ENCODE assay signal across 11 cellular contexts in genomic region chr2:132668189-132668833, GRCh38. TPM values are rescaled to one million over a fixed set of nuclear protein-coding genes. Genes with fewer than 3 reads are reported as not detected.
A peak's percentile ranks its signal among the peaks of the same experiment; 100 is the strongest.
DNase-seq lines count a peak whose midpoint lies in the region; ATAC-seq, FAIRE-seq and TF ChIP-seq lines count a peak whose summit lies in the region.
"Had no signal": no experiment of that assay in that cellular context is flagged by ENCODE, and none has a peak within 500 bp of the region (broad histone marks: within the 10 kb centered on the region; RNA-seq: fewer than 3 reads in every experiment).

No MANE protein-coding gene starts in this region.

- peak overlapping the region; percentile 10 for H3K27ac Mint-ChIP-seq in Calu3 (ENCODE audit: unreplicated experiment)

- no peak overlapping the region for H3K23ac ChIP-seq in mesendoderm (ENCODE audit: low read length)

- peaks cover 11% of the 10 kb centered on the region for H3K4me1 ChIP-seq in mesendoderm (ENCODE audit: control insufficient read depth, low read depth, low read length)

- DNase-seq in Calu3 = peak; percentile 74
- peak; percentile 59 for DNase-seq in NCI-H1105 (lab: John Stamatoyannopoulos, UW)
- no peak for DNase-seq in bronchial epithelial cell (ENCODE audit: low read depth)
- peak; percentile 70 for DNase-seq in mesendoderm
- no peak for DNase-seq in MV-4-11 (lab: John Stamatoyannopoulos, UW)
- DNase-seq in stimulated activated CD4-positive, alpha-beta T cell treated with anti-CD3 and anti-CD28 coated beads, Interleukin-2, amount 100 ng/mL, for 48 hours = no peak
- no peak for DNase-seq in 8988T
- DNase-seq: cortex of kidney, GF-D8 had no signal

- H3K36me3 Mint-ChIP-seq in Calu3 (ENCODE audit: insufficient read depth, unreplicated experiment) = peaks cover 38% of the 10 kb centered on the region

- no TSS peak for BruUV-seq in Calu3 (replicated peaks; lab: Mats Ljungman, UMichigan)

- H3K56ac ChIP-seq in mesendoderm (ENCODE audit: low read length) = peak overlapping the region; percentile 74

- peaks cover 7% of the 10 kb centered on the region for H3K4me1 Mint-ChIP-seq in Calu3 (ENCODE audit: low read depth, unreplicated experiment)

- intact Hi-C loops in Calu3 (cut with micrococcal nuclease; ENCODE audit: unreplicated experiment) = loop anchor here (5.0 kb wide), 2 partner anchors 121 to 401 kb away; no protein-coding TSS in a partner anchor

- H3K36me3 ChIP-seq in bronchial epithelial cell (ENCODE audit: control insufficient read depth, insufficient read depth, low read length) = no peaks in the 10 kb centered on the region
- H3K36me3 ChIP-seq in mesendoderm (ENCODE audit: control insufficient read depth, insufficient read depth, low read length) = no peaks in the 10 kb centered on the region

- H3K9me3 Mint-ChIP-seq in Calu3 (ENCODE audit: low read depth, unreplicated experiment) = no peaks in the 10 kb centered on the region

- no peak overlapping the region for H2BK120ac ChIP-seq in mesendoderm (ENCODE audit: low read depth, low read length)

- H3K4me3 ChIP-seq in bronchial epithelial cell (ENCODE audit: low read depth, low read length) = no peak overlapping the region
- H3K4me3 ChIP-seq in mesendoderm (ENCODE audit: low read length) = no peak overlapping the region

- no peaks in the 10 kb centered on the region for H3K79me1 ChIP-seq in mesendoderm (ENCODE audit: low read length)

- no peak overlapping the region for H3K27ac ChIP-seq in mesendoderm (ENCODE audit: low read depth, low read length)

- no peak overlapping the region for H4K8ac ChIP-seq in mesendoderm (ENCODE audit: low read depth, low read length)

- no peak for ATAC-seq in HG02884 (IDR thresholded peaks at IDR 0.05; ENCODE audit: unreplicated experiment)

- CTCF ChIA-PET in Calu3 (lab: Charles Lee) = interaction anchor here (1.1 to 1.2 kb wide), 4 partner anchors 316 to 503 kb away, joined by 3 to 5 read pairs (median 4); no protein-coding TSS in a partner anchor

- TF ChIP-seq CTCF in Calu3 (IDR thresholded peaks at IDR 0.05; ENCODE audit: unreplicated experiment) = peak; percentile 51
- peak; percentile 24 for TF ChIP-seq CTCF in bronchial epithelial cell (IDR thresholded peaks at IDR 0.05; ENCODE audit: insufficient read depth, low read length, severe bottlenecking)

- H3K27me3 Mint-ChIP-seq in Calu3 (ENCODE audit: unreplicated experiment) = no peaks in the 10 kb centered on the region

- peak overlapping the region; percentile 19 for H3K18ac ChIP-seq in mesendoderm (ENCODE audit: low read length)

- peak overlapping the region; percentile 90 for H3K4me2 ChIP-seq in mesendoderm (ENCODE audit: low read length)

- H3K4ac ChIP-seq in mesendoderm (ENCODE audit: low read depth, low read length) = no peak overlapping the region

- no peak overlapping the region for H4K5ac ChIP-seq in mesendoderm (ENCODE audit: low read length)

- H3K9ac ChIP-seq in mesendoderm (ENCODE audit: low read length) = peak overlapping the region; percentile 29

- no peak for FAIRE-seq in bronchial epithelial cell (lab: Jason Lieb, UNC)

- no peak overlapping the region for H2BK5ac ChIP-seq in mesendoderm (ENCODE audit: low read length)

- H2BK15ac ChIP-seq in mesendoderm (replicated peaks; ENCODE audit: low read depth) = no peak overlapping the region

- no peaks in the 10 kb centered on the region for H3K79me2 ChIP-seq in mesendoderm (ENCODE audit: control insufficient read depth, insufficient read depth, low read length)

- WGBS in mesendoderm (ENCODE audit: extremely low coverage, insufficient coverage, low lambda C conversion rate) = no CpG with 5 or more reads among the region's 25 CpGs

- no peak overlapping the region for H2AK5ac ChIP-seq in mesendoderm (ENCODE audit: low read length)

- H3K27me3 ChIP-seq in bronchial epithelial cell (ENCODE audit: control insufficient read depth, insufficient read depth, low read length) (peaks cover 22% of the 10 kb centered on the region), mesendoderm (ENCODE audit: insufficient read depth, low read length, poor library complexity) (no peaks in the 10 kb centered on the region)

- peak overlapping the region; percentile 85 for H3K4me3 Mint-ChIP-seq in Calu3 (ENCODE audit: low read depth, unreplicated experiment)

RNA-seq across cellular contexts. Expression of gene LYPD1, which starts 1.7 kb away (rescaled TPM):
- total RNA-seq in Calu3 (2022) (15.8 and 34.3 TPM in 2 replicates), bronchial epithelial cell (under 0.01 TPM in 1 of 2 replicates, not detected in the other)
- polyA plus RNA-seq in mesendoderm (2013, experiment 1 of 2) = 19.4 TPM
- polyA plus RNA-seq in mesendoderm (2013, experiment 2 of 2) = 20.3 TPM
- total RNA-seq: mononuclear cell had no signal

Comparison
In these comparisons a context has a peak if more than half of its experiments do, and no peak if none do; other contexts are left out.
1. DNase-seq: peak in Calu3 (single experiment), NCI-H1105 (single experiment) and mesendoderm (single experiment); none in bronchial epithelial cell (single experiment), MV-4-11 (single experiment), stimulated activated CD4-positive, alpha-beta T cell treated with anti-CD3 and anti-CD28 coated beads, Interleukin-2, amount 100 ng/mL, for 48 hours (0 of 2) and 8988T (single experiment).
2. RNA of gene LYPD1, which starts 1.7 kb away (total RNA-seq): 15.8 to 34.3 TPM in Calu3; under 0.01 TPM in bronchial epithelial cell; every median in the first group is over 10 times any median in the second.